Comparison of ENCODE assay signal across 16 cellular contexts in the genomic region with DNA sequence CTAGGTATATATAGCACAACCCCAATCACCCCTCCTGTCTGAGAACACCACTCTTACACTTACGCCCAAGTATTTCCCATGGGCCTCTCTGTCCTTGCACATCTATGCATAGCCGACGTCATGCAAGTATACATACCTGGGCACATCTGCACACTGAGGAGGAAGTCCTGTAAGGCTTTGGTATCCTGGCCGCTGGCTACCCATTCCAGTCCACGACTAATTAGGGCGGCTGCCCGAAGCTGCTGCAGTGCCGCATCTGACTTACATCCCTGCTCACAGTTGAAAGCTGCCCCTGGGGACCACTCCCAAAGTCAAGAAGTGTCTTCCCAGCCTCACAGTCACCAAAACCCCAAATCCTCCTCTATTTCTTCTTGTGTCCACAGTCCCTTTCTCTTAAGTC. TPM values are rescaled to one million over a fixed set of nuclear protein-coding genes. Genes with fewer than 3 reads are reported as not detected.
DNase-seq lines count a peak whose midpoint lies in the region; ATAC-seq and TF ChIP-seq lines count a peak whose summit lies in the region.
"Had no signal": no experiment of that assay in that cellular context is flagged by ENCODE, and none has a peak within 500 bp of the region (broad histone marks: within the 10 kb centered on the region; RNA-seq: fewer than 3 reads in every experiment).

No MANE protein-coding gene starts in this region.

- peaks cover 0 to 36% (median 27%) of the 10 kb centered on the region in 4 donors for H3K4me1 ChIP-seq in sigmoid colon

- no peaks in the 10 kb centered on the region for H3K27me3 Mint-ChIP-seq in activated CD8-positive, alpha-beta T cell treated with anti-CD3 and anti-CD28 coated beads for 36 hours
- H3K27me3 Mint-ChIP-seq in activated CD8-positive, alpha-beta T cell treated with anti-CD3 and anti-CD28 coated beads, Interleukin-2, amount 10 ng/mL, durations not matched to agents 7 days and 5 days (ENCODE audit: low read depth) = no peaks in the 10 kb centered on the region
- H3K27me3 Mint-ChIP-seq in stimulated activated naive CD8-positive, alpha-beta T cell treated with anti-CD3 and anti-CD28 coated beads, Interleukin-15, Interleukin-2, amounts not matched to agents 100 ng/mL and 50 ng/mL, for 24 hours = no peaks in the 10 kb centered on the region
- H3K27me3 Mint-ChIP-seq in stimulated activated naive CD8-positive, alpha-beta T cell treated with anti-CD3 and anti-CD28 coated beads, Interleukin-15, amount 100 ng/mL, for 72 hours = no peaks in the 10 kb centered on the region
- H3K27me3 Mint-ChIP-seq: CD4-positive, alpha-beta memory T cell had no signal

- H3K27me3 ChIP-seq in sigmoid colon = no peaks in the 10 kb centered on the region
- H3K27me3 ChIP-seq: BLaER1 treated with 17β-estradiol and CSF1 and Interleukin-3, amounts not matched to agents 10 nM and 100 nM had no signal

- no peak for TF ChIP-seq EP300 in sigmoid colon (IDR thresholded peaks at IDR 0.05)

- H3K27ac Mint-ChIP-seq in activated CD8-positive, alpha-beta T cell treated with anti-CD3 and anti-CD28 coated beads for 36 hours = peak overlapping the region; percentile 20
- no peak overlapping the region for H3K27ac Mint-ChIP-seq in activated CD8-positive, alpha-beta T cell treated with anti-CD3 and anti-CD28 coated beads, Interleukin-2, amount 10 ng/mL, durations not matched to agents 7 days and 5 days
- peak overlapping the region; percentile 3 for H3K27ac Mint-ChIP-seq in stimulated activated naive CD8-positive, alpha-beta T cell treated with anti-CD3 and anti-CD28 coated beads, Interleukin-15, Interleukin-2, amounts not matched to agents 100 ng/mL and 50 ng/mL, for 24 hours
- H3K27ac Mint-ChIP-seq in stimulated activated naive CD8-positive, alpha-beta T cell treated with anti-CD3 and anti-CD28 coated beads, Interleukin-15, amount 100 ng/mL, for 72 hours = no peak overlapping the region

- H3K4me3 Mint-ChIP-seq in activated CD8-positive, alpha-beta T cell treated with anti-CD3 and anti-CD28 coated beads for 36 hours = no peak overlapping the region
- H3K4me3 Mint-ChIP-seq in activated CD8-positive, alpha-beta T cell treated with anti-CD3 and anti-CD28 coated beads, Interleukin-2, amount 10 ng/mL, durations not matched to agents 7 days and 5 days = no peak overlapping the region
- no peak overlapping the region for H3K4me3 Mint-ChIP-seq in stimulated activated naive CD8-positive, alpha-beta T cell treated with anti-CD3 and anti-CD28 coated beads, Interleukin-15, Interleukin-2, amounts not matched to agents 100 ng/mL and 50 ng/mL, for 24 hours
- no peak overlapping the region for H3K4me3 Mint-ChIP-seq in stimulated activated naive CD8-positive, alpha-beta T cell treated with anti-CD3 and anti-CD28 coated beads, Interleukin-15, amount 100 ng/mL, for 72 hours

- no peak for TF ChIP-seq CTCF in activated CD8-positive, alpha-beta T cell treated with anti-CD3 and anti-CD28 coated beads for 36 hours (IDR thresholded peaks at IDR 0.05)
- TF ChIP-seq CTCF in sigmoid colon (IDR thresholded peaks at IDR 0.05) = no peak

- no peak overlapping the region for H3K4me3 ChIP-seq in sigmoid colon
- H3K4me3 ChIP-seq: BLaER1 treated with 17β-estradiol and CSF1 and Interleukin-3, amounts not matched to agents 10 nM and 100 nM; GM12878; GM23248 had no signal

- CTCF ChIA-PET in activated CD8-positive, alpha-beta T cell treated with anti-CD3 and anti-CD28 coated beads for 36 hours (lab: Charles Lee) = no interaction called here
- CTCF ChIA-PET in activated CD8-positive, alpha-beta T cell treated with anti-CD3 and anti-CD28 coated beads, Interleukin-2, amount 10 ng/mL, durations not matched to agents 7 days and 5 days (lab: Charles Lee) = interaction anchor here (9.3 kb wide), 1 partner anchor 20 kb away, joined by 111 read pairs; the partner anchor contains the start of gene PIGO

- no peaks in the 10 kb centered on the region for H3K9me3 Mint-ChIP-seq in activated CD8-positive, alpha-beta T cell treated with anti-CD3 and anti-CD28 coated beads for 36 hours
- H3K9me3 Mint-ChIP-seq in activated CD8-positive, alpha-beta T cell treated with anti-CD3 and anti-CD28 coated beads, Interleukin-2, amount 10 ng/mL, durations not matched to agents 7 days and 5 days (ENCODE audit: insufficient read depth) = no peaks in the 10 kb centered on the region
- no peaks in the 10 kb centered on the region for H3K9me3 Mint-ChIP-seq in stimulated activated naive CD8-positive, alpha-beta T cell treated with anti-CD3 and anti-CD28 coated beads, Interleukin-15, Interleukin-2, amounts not matched to agents 100 ng/mL and 50 ng/mL, for 24 hours
- H3K9me3 Mint-ChIP-seq in stimulated activated naive CD8-positive, alpha-beta T cell treated with anti-CD3 and anti-CD28 coated beads, Interleukin-15, amount 100 ng/mL, for 72 hours = no peaks in the 10 kb centered on the region
- H3K9me3 Mint-ChIP-seq: CD4-positive, alpha-beta memory T cell had no signal

- 96% methylated on average over 8 of the region's 8 CpGs for WGBS in sigmoid colon, 2 donors

- no peaks in the 10 kb centered on the region for H3K36me3 ChIP-seq in sigmoid colon

- POLR2A ChIA-PET in activated CD8-positive, alpha-beta T cell treated with anti-CD3 and anti-CD28 coated beads for 36 hours (lab: Charles Lee) = interaction anchor here (7.5 kb wide), 1 partner anchor 20 kb away, joined by 101 read pairs; the partner anchor contains the start of gene PIGO
- POLR2A ChIA-PET in activated CD8-positive, alpha-beta T cell treated with anti-CD3 and anti-CD28 coated beads, Interleukin-2, amount 10 ng/mL, durations not matched to agents 7 days and 5 days (lab: Charles Lee) = no interaction called here

- intact Hi-C loops in activated CD8-positive, alpha-beta T cell treated with anti-CD3 and anti-CD28 coated beads for 36 hours (cut with micrococcal nuclease) = loop anchor here (5.0 kb wide), 1 partner anchor 82 kb away; no protein-coding TSS in a partner anchor
- intact Hi-C loops in sigmoid colon (cut with DNase I) = loop anchor here (5.0 kb wide), 2 partner anchors 38 to 87 kb away; partner anchors contain the start of gene DNAJB5

- H3K4me1 Mint-ChIP-seq in activated CD8-positive, alpha-beta T cell treated with anti-CD3 and anti-CD28 coated beads for 36 hours (ENCODE audit: low read depth) = peaks cover 45% of the 10 kb centered on the region
- peaks cover 52% of the 10 kb centered on the region for H3K4me1 Mint-ChIP-seq in activated CD8-positive, alpha-beta T cell treated with anti-CD3 and anti-CD28 coated beads, Interleukin-2, amount 10 ng/mL, durations not matched to agents 7 days and 5 days (ENCODE audit: low read depth)
- peaks cover 50% of the 10 kb centered on the region for H3K4me1 Mint-ChIP-seq in stimulated activated naive CD8-positive, alpha-beta T cell treated with anti-CD3 and anti-CD28 coated beads, Interleukin-15, Interleukin-2, amounts not matched to agents 100 ng/mL and 50 ng/mL, for 24 hours (ENCODE audit: low read depth)
- H3K4me1 Mint-ChIP-seq in stimulated activated naive CD8-positive, alpha-beta T cell treated with anti-CD3 and anti-CD28 coated beads, Interleukin-15, amount 100 ng/mL, for 72 hours = peaks cover 68% of the 10 kb centered on the region

- no peak for DNase-seq in activated CD8-positive, alpha-beta T cell treated with anti-CD3 and anti-CD28 coated beads for 36 hours
- no peak for DNase-seq in activated CD8-positive, alpha-beta T cell treated with anti-CD3 and anti-CD28 coated beads, Interleukin-2, amount 10 ng/mL, durations not matched to agents 7 days and 5 days
- DNase-seq in stimulated activated naive CD8-positive, alpha-beta T cell treated with anti-CD3 and anti-CD28 coated beads, Interleukin-15, amount 100 ng/mL, for 72 hours = no peak
- peak; percentile 78 for DNase-seq in mesenteric fat pad (ENCODE audit: low spot score)
- peak; percentile 52 for DNase-seq in sigmoid colon
- DNase-seq in activated CD4-positive, alpha-beta T cell treated with anti-CD3 and anti-CD28 coated beads, Interleukin-2, amount 50 U/mL, for 4 hours = no peak
- DNase-seq: ACHN; CD4-positive, alpha-beta memory T cell; DMS79; GM23248 had no signal

- no peak overlapping the region for H3K27ac ChIP-seq in sigmoid colon
- H3K27ac ChIP-seq: BLaER1 treated with 17β-estradiol and CSF1 and Interleukin-3, amounts not matched to agents 10 nM and 100 nM; GM23248; HL-60 had no signal

- H3K9me3 ChIP-seq in sigmoid colon = no peaks in the 10 kb centered on the region
- H3K9me3 ChIP-seq: BLaER1 treated with 17β-estradiol and CSF1 and Interleukin-3, amounts not matched to agents 10 nM and 100 nM had no signal

- ATAC-seq in activated CD8-positive, alpha-beta T cell treated with anti-CD3 and anti-CD28 coated beads for 36 hours = no peak
- no peak for ATAC-seq in activated CD8-positive, alpha-beta T cell treated with anti-CD3 and anti-CD28 coated beads, Interleukin-2, amount 10 ng/mL, durations not matched to agents 7 days and 5 days
- ATAC-seq in stimulated activated naive CD8-positive, alpha-beta T cell treated with anti-CD3 and anti-CD28 coated beads, Interleukin-15, amount 100 ng/mL, for 72 hours = no peak
- ATAC-seq in HG03354 (IDR thresholded peaks at IDR 0.05; ENCODE audit: poor library complexity, severe bottlenecking, unreplicated experiment) = no peak
- ATAC-seq: GM12878, HCT116 had no signal

- peaks cover 69% of the 10 kb centered on the region for H3K36me3 Mint-ChIP-seq in activated CD8-positive, alpha-beta T cell treated with anti-CD3 and anti-CD28 coated beads for 36 hours (ENCODE audit: low read depth)
- H3K36me3 Mint-ChIP-seq in activated CD8-positive, alpha-beta T cell treated with anti-CD3 and anti-CD28 coated beads, Interleukin-2, amount 10 ng/mL, durations not matched to agents 7 days and 5 days (ENCODE audit: low read depth) = peaks cover 74% of the 10 kb centered on the region
- H3K36me3 Mint-ChIP-seq in stimulated activated naive CD8-positive, alpha-beta T cell treated with anti-CD3 and anti-CD28 coated beads, Interleukin-15, Interleukin-2, amounts not matched to agents 100 ng/mL and 50 ng/mL, for 24 hours (ENCODE audit: low read depth) = peaks cover 60% of the 10 kb centered on the region

- TF ChIP-seq POLR2A in sigmoid colon (IDR thresholded peaks at IDR 0.05) = no peak

RNA-seq across cellular contexts. Expression of gene VCP, which starts 2.4 kb away (rescaled TPM):
- 100 to 1,000 TPM; 215 to 224 TPM for total RNA-seq in activated CD8-positive, alpha-beta T cell treated with anti-CD3 and anti-CD28 coated beads for 36 hours
- total RNA-seq in activated CD8-positive, alpha-beta T cell treated with anti-CD3 and anti-CD28 coated beads, Interleukin-2, amount 10 ng/mL, durations not matched to agents 7 days and 5 days = 100 to 1,000 TPM; 214 to 217 TPM
- total RNA-seq in mesenteric fat pad = 280 TPM
- 100 to 1,000 TPM; 107 to 129 (median 115) TPM for total RNA-seq in sigmoid colon
- polyA plus RNA-seq in sigmoid colon = 100 to 1,000 TPM in 1 of 3 donors, 10 to 100 TPM in 2; 50.5 to 128 (median 62.2) TPM

RNA-seq across cellular contexts. Expression of gene FANCG, which starts 5.0 kb away (rescaled TPM):
- 10 to 100 TPM; 91.5 to 94.0 TPM for total RNA-seq in activated CD8-positive, alpha-beta T cell treated with anti-CD3 and anti-CD28 coated beads for 36 hours
- total RNA-seq in activated CD8-positive, alpha-beta T cell treated with anti-CD3 and anti-CD28 coated beads, Interleukin-2, amount 10 ng/mL, durations not matched to agents 7 days and 5 days = 100 to 1,000 TPM; 125 to 136 TPM
- total RNA-seq in mesenteric fat pad (11.3 TPM), sigmoid colon (10 to 100 TPM in 3 of 4 donors, 1 to 10 TPM in 1; 3.2 to 17.0 (median 12.9) TPM)
- polyA plus RNA-seq in sigmoid colon = 10 to 100 TPM in 1 of 3 donors, 1 to 10 TPM in 2; 4.4 to 24.0 (median 5.4) TPM

RNA-seq across cellular contexts. Expression of gene PIGO, which starts 21.6 kb away (rescaled TPM):
- 10 to 100 TPM; 19.8 to 21.9 TPM for total RNA-seq in activated CD8-positive, alpha-beta T cell treated with anti-CD3 and anti-CD28 coated beads for 36 hours
- total RNA-seq in activated CD8-positive, alpha-beta T cell treated with anti-CD3 and anti-CD28 coated beads, Interleukin-2, amount 10 ng/mL, durations not matched to agents 7 days and 5 days = 10 to 100 TPM; 22.6 to 23.0 TPM
- total RNA-seq in mesenteric fat pad = 15.2 TPM
- total RNA-seq in sigmoid colon = 10 to 100 TPM in 1 of 4 donors, 1 to 10 TPM in 3; 5.9 to 13.6 (median 9.1) TPM
- 10 to 100 TPM in 2 of 3 donors, 1 to 10 TPM in 1; 3.0 to 23.5 (median 10.9) TPM for polyA plus RNA-seq in sigmoid colon

RNA-seq across cellular contexts. Expression of gene STOML2, which starts 28.1 kb away (rescaled TPM):
- total RNA-seq in activated CD8-positive, alpha-beta T cell treated with anti-CD3 and anti-CD28 coated beads for 36 hours = 100 to 1,000 TPM; 208 to 211 TPM
- 100 to 1,000 TPM; 130 to 138 TPM for total RNA-seq in activated CD8-positive, alpha-beta T cell treated with anti-CD3 and anti-CD28 coated beads, Interleukin-2, amount 10 ng/mL, durations not matched to agents 7 days and 5 days
- 95.4 TPM for total RNA-seq in mesenteric fat pad
- total RNA-seq in sigmoid colon = 100 to 1,000 TPM in 3 of 4 donors, 10 to 100 TPM in 1; 87.2 to 144 (median 116) TPM
- polyA plus RNA-seq in sigmoid colon = 100 to 1,000 TPM; 136 to 145 (median 143) TPM

RNA-seq across cellular contexts. Expression of gene ATOSB, which starts 40.9 kb away (rescaled TPM):
- total RNA-seq in activated CD8-positive, alpha-beta T cell treated with anti-CD3 and anti-CD28 coated beads for 36 hours = 1 to 10 TPM; 5.9 to 6.0 TPM
- 10 to 100 TPM; 14.5 to 17.0 TPM for total RNA-seq in activated CD8-positive, alpha-beta T cell treated with anti-CD3 and anti-CD28 coated beads, Interleukin-2, amount 10 ng/mL, durations not matched to agents 7 days and 5 days
- 27.7 TPM for total RNA-seq in mesenteric fat pad
- total RNA-seq in sigmoid colon = 10 to 100 TPM; 10.5 to 22.5 (median 19.1) TPM
- 10 to 100 TPM; 17.4 to 27.3 (median 25.4) TPM for polyA plus RNA-seq in sigmoid colon

Comparison
In these comparisons a context has a peak if more than half of its experiments do, and no peak if none do; other contexts are left out.
1. H3K27ac Mint-ChIP-seq: peak in activated CD8-positive, alpha-beta T cell treated with anti-CD3 and anti-CD28 coated beads for 36 hours (single experiment) and stimulated activated naive CD8-positive, alpha-beta T cell treated with anti-CD3 and anti-CD28 coated beads, Interleukin-15, Interleukin-2, amounts not matched to agents 100 ng/mL and 50 ng/mL, for 24 hours (single experiment); none in activated CD8-positive, alpha-beta T cell treated with anti-CD3 and anti-CD28 coated beads, Interleukin-2, amount 10 ng/mL, durations not matched to agents 7 days and 5 days (single experiment) and stimulated activated naive CD8-positive, alpha-beta T cell treated with anti-CD3 and anti-CD28 coated beads, Interleukin-15, amount 100 ng/mL, for 72 hours (0 of 2).
2. DNase-seq: peak in mesenteric fat pad (single experiment) and sigmoid colon (single experiment); none in activated CD8-positive, alpha-beta T cell treated with anti-CD3 and anti-CD28 coated beads for 36 hours (single experiment), activated CD8-positive, alpha-beta T cell treated with anti-CD3 and anti-CD28 coated beads, Interleukin-2, amount 10 ng/mL, durations not matched to agents 7 days and 5 days (single experiment), stimulated activated naive CD8-positive, alpha-beta T cell treated with anti-CD3 and anti-CD28 coated beads, Interleukin-15, amount 100 ng/mL, for 72 hours (0 of 2) and activated CD4-positive, alpha-beta T cell treated with anti-CD3 and anti-CD28 coated beads, Interleukin-2, amount 50 U/mL, for 4 hours (0 of 2).